1 cellular context compared by ENCODE assay signal in genomic region chr3:26932752-26933151, GRCh38.
TF ChIP-seq lines count a peak whose summit lies in the region.

No MANE protein-coding gene starts in this region.

TF ChIP-seq in GM12878, 131 proteins besides CTCF, POLR2A, EP300 and RAD21 (continued from another document):
- TF ChIP-seq PKNOX1 (IDR thresholded peaks at IDR 0.05) (no peak), ZSCAN29 (IDR thresholded peaks at IDR 0.05) (no peak), RELB (IDR thresholded peaks at IDR 0.05; ENCODE audit: low read depth) (peak; percentile 38; the same call in 1 of the 2 replicates), SIN3A (IDR thresholded peaks at IDR 0.05; ENCODE audit: low read depth, low read length) (no peak), MTA2 (IDR thresholded peaks at IDR 0.05; ENCODE audit: low read depth) (peak; percentile 85)
